Comparison of ENCODE assay signal across 21 cellular contexts in genomic region chr9:86598411-86599239, GRCh38.
DNase-seq lines count a peak whose midpoint lies in the region; ATAC-seq and TF ChIP-seq lines count a peak whose summit lies in the region.
"Had no signal": no experiment of that assay in that cellular context is flagged by ENCODE, and none has a peak within 500 bp of the region (broad histone marks: within the 10 kb centered on the region; RNA-seq: fewer than 3 reads in every experiment).

No MANE protein-coding gene starts in this region.

- H3K27me3 ChIP-seq in HUES48 (ENCODE audit: control insufficient read depth, insufficient read depth, low read length) (no peaks in the 10 kb centered on the region), iPS-20b (ENCODE audit: insufficient read depth, low read length) (no peaks in the 10 kb centered on the region), tibial nerve (no peaks in the 10 kb centered on the region)
- H3K27me3 ChIP-seq: colonic mucosa, neutrophil, sigmoid colon had no signal

- no peaks in the 10 kb centered on the region for H3K9me3 Mint-ChIP-seq in endothelial cell (ENCODE audit: unreplicated experiment)
- H3K9me3 Mint-ChIP-seq: activated CD8-positive, alpha-beta T cell treated with anti-CD3 and anti-CD28 coated beads for 36 hours; activated T-cell treated with anti-CD3 and anti-CD28 coated beads, Interleukin-2, amount 50 U/mL, for 4 hours had no signal

- WGBS in tibial nerve, 2 donors: 50 to 52% methylated on average over 10 of the region's 10 CpGs

- no peak overlapping the region for H3K4me3 ChIP-seq in HUES48 (ENCODE audit: low read depth, low read length)
- H3K4me3 ChIP-seq in iPS-20b (ENCODE audit: low read length): no peak overlapping the region
- no peak overlapping the region for H3K4me3 ChIP-seq in tibial nerve
- H3K4me3 ChIP-seq: colonic mucosa, GM12878, sigmoid colon had no signal

- peak; percentile 81 for ATAC-seq in sciatic nerve
- ATAC-seq: activated CD8-positive, alpha-beta T cell treated with anti-CD3 and anti-CD28 coated beads for 36 hours; activated T-cell treated with anti-CD3 and anti-CD28 coated beads, Interleukin-2, amount 50 U/mL, for 4 hours; GM12878; HCT116 had no signal

- H3K9ac ChIP-seq in HUES48 (ENCODE audit: low read depth, low read length) (no peak overlapping the region), iPS-20b (ENCODE audit: low read depth, low read length) (0 out of 2 replicates have a peak overlapping the region, but pooled peaks have one; percentile 17)

- TF ChIP-seq POLR2A in tibial nerve (IDR thresholded peaks at IDR 0.05): no peak

- TF ChIP-seq CTCF in endothelial cell (IDR thresholded peaks at IDR 0.05; ENCODE audit: unreplicated experiment): no peak
- no peak for TF ChIP-seq CTCF in tibial nerve (IDR thresholded peaks at IDR 0.05)

- H3K4me3 Mint-ChIP-seq in endothelial cell (ENCODE audit: unreplicated experiment): no peak overlapping the region
- H3K4me3 Mint-ChIP-seq: activated CD8-positive, alpha-beta T cell treated with anti-CD3 and anti-CD28 coated beads for 36 hours; activated T-cell treated with anti-CD3 and anti-CD28 coated beads, Interleukin-2, amount 50 U/mL, for 4 hours had no signal

- peak overlapping the region; percentile 57 for H3K27ac Mint-ChIP-seq in endothelial cell (ENCODE audit: unreplicated experiment)
- H3K27ac Mint-ChIP-seq: activated CD8-positive, alpha-beta T cell treated with anti-CD3 and anti-CD28 coated beads for 36 hours had no signal

- H3K9me3 ChIP-seq in HUES48 (ENCODE audit: control insufficient read depth, insufficient read depth, low read length): no peaks in the 10 kb centered on the region
- no peaks in the 10 kb centered on the region for H3K9me3 ChIP-seq in iPS-20b (ENCODE audit: insufficient read depth, low read depth, low read length)
- no peaks in the 10 kb centered on the region for H3K9me3 ChIP-seq in tibial nerve
- H3K9me3 ChIP-seq: colonic mucosa, neutrophil, sigmoid colon had no signal

- intact Hi-C loops in sciatic nerve (cut with DNase I): no loop called here

- TF ChIP-seq EP300 in tibial nerve (IDR thresholded peaks at IDR 0.05): peak in 1 of 2 donors; percentile 33

- H3K27me3 Mint-ChIP-seq in endothelial cell (ENCODE audit: unreplicated experiment): no peaks in the 10 kb centered on the region

- H3K4me1 Mint-ChIP-seq in endothelial cell (ENCODE audit: unreplicated experiment): peaks cover 31% of the 10 kb centered on the region

- no peaks in the 10 kb centered on the region for H3K36me3 Mint-ChIP-seq in endothelial cell (ENCODE audit: low read depth, unreplicated experiment)

- peaks cover 38% of the 10 kb centered on the region for H3K4me1 ChIP-seq in HUES48 (ENCODE audit: control insufficient read depth, insufficient read depth, low read length)
- H3K4me1 ChIP-seq in iPS-20b (ENCODE audit: insufficient read depth, low read length): peaks cover 32% of the 10 kb centered on the region; the same call in 1 of the 2 replicates
- peaks cover 0 to 32% (median 0%) of the 10 kb centered on the region in 4 donors for H3K4me1 ChIP-seq in tibial nerve
- H3K4me1 ChIP-seq: colonic mucosa had no signal

- H3K27ac ChIP-seq in HUES48 (ENCODE audit: low read depth, low read length): peak overlapping the region; percentile 72
- no peak overlapping the region for H3K27ac ChIP-seq in iPS-20b (ENCODE audit: low read length)
- H3K27ac ChIP-seq in tibial nerve: no peak overlapping the region
- H3K27ac ChIP-seq: colonic mucosa, neutrophil had no signal

- no peak for DNase-seq in endothelial cell (ENCODE audit: low spot score)
- DNase-seq in sciatic nerve (ENCODE audit: low spot score): no peak
- no peak for DNase-seq in SIG-M5 treated with dmso at 0.1 percent for 504 hours (lab: John Stamatoyannopoulos, UW; ENCODE audit: unreplicated experiment)
- no peak for DNase-seq in stimulated activated CD4-positive, alpha-beta T cell treated with anti-CD3 and anti-CD28 coated beads, Interleukin-15, amount 100 ng/mL, for 24 hours
- DNase-seq in tibial nerve (ENCODE audit: low spot score in 2 of 2): no peak
- no peak for DNase-seq in dermis blood vessel endothelial cell
- DNase-seq: activated CD8-positive, alpha-beta T cell treated with anti-CD3 and anti-CD28 coated beads for 36 hours; activated naive CD4-positive, alpha-beta T cell treated with anti-CD3 and anti-CD28 coated beads, Interleukin-2, amount 50 U/mL, for 16 hours; activated T-cell treated with anti-CD3 and anti-CD28 coated beads, Interleukin-2, amount 50 U/mL, for 4 hours; colonic mucosa; head of caudate nucleus; NCI-H1930; SIG-M5; sigmoid colon; substantia nigra; T-helper 2 cell had no signal

- no peaks in the 10 kb centered on the region for H3K36me3 ChIP-seq in HUES48 (ENCODE audit: control insufficient read depth, insufficient read depth, low read length)
- H3K36me3 ChIP-seq in iPS-20b (ENCODE audit: insufficient read depth, low read depth, low read length): no peaks in the 10 kb centered on the region
- H3K36me3 ChIP-seq in tibial nerve: no peaks in the 10 kb centered on the region
- H3K36me3 ChIP-seq: colonic mucosa, neutrophil, sigmoid colon had no signal
